ENCODE assay signal across 8 cellular contexts in genomic region chrX:20527458-20528099, GRCh38.
A peak's percentile ranks its signal among the peaks of the same experiment; 100 is the strongest.
DNase-seq lines count a peak whose midpoint lies in the region; ATAC-seq and TF ChIP-seq lines count a peak whose summit lies in the region.

No MANE protein-coding gene starts in this region.

- H3K27ac Mint-ChIP-seq in osteocyte (ENCODE audit: unreplicated experiment) = no peak overlapping the region

- TF ChIP-seq CTCF in AG10803 (conservative IDR thresholded peaks at IDR 0.05; ENCODE audit: low read length) (peak; percentile 55), LNCaP clone FGC (IDR thresholded peaks at IDR 0.05; ENCODE audit: control insufficient read depth, extremely low read depth, insufficient read depth) (peak; percentile 30), osteocyte (IDR thresholded peaks at IDR 0.05) (peak; percentile 70)

- peak; percentile 86 for ATAC-seq in GM18517 (IDR thresholded peaks at IDR 0.05; ENCODE audit: unreplicated experiment)
- ATAC-seq in esophagus mucosa = peak; percentile 62
- no peak for ATAC-seq in HG03469 (IDR thresholded peaks at IDR 0.05; ENCODE audit: unreplicated experiment)

- H3K4me3 Mint-ChIP-seq in osteocyte (ENCODE audit: unreplicated experiment) = no peak overlapping the region

- H3K9me3 Mint-ChIP-seq in osteocyte (ENCODE audit: unreplicated experiment) = no peaks in the 10 kb centered on the region

- DNase-seq in AG10803 (ENCODE audit: low read depth) = peak; percentile 31
- no peak for DNase-seq in LNCaP clone FGC (ENCODE audit: low read depth)
- peak; percentile 67 for DNase-seq in RKO (ENCODE audit: low spot score)
- DNase-seq in osteocyte (ENCODE audit: extremely low spot score, unreplicated experiment) = no peak
- DNase-seq in activated naive CD4-positive, alpha-beta T cell treated with anti-CD3 and anti-CD28 coated beads, Interleukin-2, amount 50 U/mL, for 16 hours = no peak

- no peaks in the 10 kb centered on the region for H3K36me3 Mint-ChIP-seq in osteocyte (ENCODE audit: unreplicated experiment)

- H3K4me3 ChIP-seq in AG10803 (ENCODE audit: low read length) (no peak overlapping the region), LNCaP clone FGC (ENCODE audit: low read depth, low read length) (no peak overlapping the region)

- H3K4me1 Mint-ChIP-seq in osteocyte (ENCODE audit: unreplicated experiment) = peaks cover 20% of the 10 kb centered on the region

- peaks cover 11% of the 10 kb centered on the region for H3K27me3 Mint-ChIP-seq in osteocyte (ENCODE audit: unreplicated experiment)

Comparison
In these comparisons a context has a peak if more than half of its experiments do, and no peak if none do; other contexts are left out.
1. DNase-seq: peak in AG10803 (single experiment) and RKO (single experiment); none in LNCaP clone FGC (single experiment), osteocyte (single experiment) and activated naive CD4-positive, alpha-beta T cell treated with anti-CD3 and anti-CD28 coated beads, Interleukin-2, amount 50 U/mL, for 16 hours (single experiment).
2. Peak in every context shown above with its lines, with median percentiles within 50 percentile points of each other: CTCF ChIP-seq.